ENCODE assay signal across 8 cellular contexts in genomic region chr6:139029470-139030210, GRCh38. TPM values are rescaled to one million over a fixed set of nuclear protein-coding genes. Genes with fewer than 3 reads are reported as not detected.
DNase-seq lines count a peak whose midpoint lies in the region; ATAC-seq lines count a peak whose summit lies in the region.

No MANE protein-coding gene starts in this region.

- H3K27me3 ChIP-seq in adipocyte (replicated peaks; ENCODE audit: control insufficient read depth, insufficient read depth, low read length), result no peaks in the 10 kb centered on the region

- DNase-seq in CD1c-positive myeloid dendritic cell (ENCODE audit: extremely low spot score), result peak; percentile 65
- DNase-seq in NCI-H69 (lab: John Stamatoyannopoulos, UW), result peak; percentile 85
- DNase-seq in adipocyte (ENCODE audit: low read depth), result peak; percentile 81
- DNase-seq in hepatic stellate cell (ENCODE audit: low spot score), result peak; percentile 62
- DNase-seq in sciatic nerve (ENCODE audit: low spot score), result peak; percentile 69
- DNase-seq in NK-92 (lab: John Stamatoyannopoulos, UW; ENCODE audit: unreplicated experiment), result no peak

- H3K4me1 ChIP-seq in adipocyte (ENCODE audit: control insufficient read depth, insufficient read depth, low read length), result peaks cover 11% of the 10 kb centered on the region

- H3K9ac ChIP-seq in adipocyte (ENCODE audit: low read length), result peak overlapping the region; percentile 90

- intact Hi-C loops in sciatic nerve (cut with DNase I), result no loop called here

- peak; percentile 36 for ATAC-seq in GM19035 (IDR thresholded peaks at IDR 0.05; ENCODE audit: unreplicated experiment)
- ATAC-seq in HG03135 (IDR thresholded peaks at IDR 0.05; ENCODE audit: unreplicated experiment), result peak; percentile 32
- peak; percentile 70 for ATAC-seq in sciatic nerve

- H3K36me3 ChIP-seq in adipocyte (ENCODE audit: control insufficient read depth, insufficient read depth, low read length, severe bottlenecking), result no peaks in the 10 kb centered on the region

- H3K9me3 ChIP-seq in adipocyte (ENCODE audit: control insufficient read depth, low read length), result no peaks in the 10 kb centered on the region

- peak overlapping the region; percentile 95 for H3K4me3 ChIP-seq in adipocyte (ENCODE audit: low read length)

RNA-seq across cellular contexts. Expression of gene ABRACL, which starts 1.1 kb away (rescaled TPM):
- total RNA-seq in sciatic nerve, result 8.5 TPM

RNA-seq across cellular contexts. Expression of gene REPS1, which starts 41.6 kb away (rescaled TPM):
- 46.7 TPM for total RNA-seq in sciatic nerve
